8 cellular contexts compared by ENCODE assay signal in genomic region chr15:91942676-91943417, GRCh38.
DNase-seq lines count a peak whose midpoint lies in the region; ATAC-seq lines count a peak whose summit lies in the region.

No MANE protein-coding gene starts in this region.

- H3K9me3 Mint-ChIP-seq in activated T-helper 1 cell treated with anti-CD3 and anti-CD28 coated beads, Interleukin-12 subunit alpha, Interleukin-12 subunit beta, Interleukin-2, Interleukin-4 antibody, amounts not matched to agents 30 ng/mL and 10 ng/mL and 1 ng/mL, durations not matched to agents 14 hours and 24 hours and 36 hours: no peaks in the 10 kb centered on the region

- peak; percentile 88 for DNase-seq in Ammon's horn (ENCODE audit: low spot score)
- peak; percentile 68 for DNase-seq in NCI-H2029 (lab: John Stamatoyannopoulos, UW)
- DNase-seq in activated T-helper 1 cell treated with anti-CD3 and anti-CD28 coated beads, Interleukin-12 subunit alpha, Interleukin-12 subunit beta, Interleukin-2, Interleukin-4 antibody, amounts not matched to agents 30 ng/mL and 10 ng/mL and 1 ng/mL, durations not matched to agents 14 hours and 24 hours and 36 hours (ENCODE audit: low spot score): peak; percentile 44
- DNase-seq in Right ventricle myocardium inferior (ENCODE audit: missing footprints): peak; percentile 90
- DNase-seq in skeletal muscle cell (ENCODE audit: low read depth): peak; percentile 70
- no peak for DNase-seq in SW 1271 (lab: John Stamatoyannopoulos, UW)
- no peak for DNase-seq in NCI-H187 (lab: John Stamatoyannopoulos, UW)

- H3K4me3 ChIP-seq in skeletal muscle cell (ENCODE audit: low read depth, low read length): no peak overlapping the region

- H3K36me3 Mint-ChIP-seq in activated T-helper 1 cell treated with anti-CD3 and anti-CD28 coated beads, Interleukin-12 subunit alpha, Interleukin-12 subunit beta, Interleukin-2, Interleukin-4 antibody, amounts not matched to agents 30 ng/mL and 10 ng/mL and 1 ng/mL, durations not matched to agents 14 hours and 24 hours and 36 hours (ENCODE audit: low read depth): peaks cover 2% of the 10 kb centered on the region

- peak overlapping the region; percentile 42 for H3K4me3 Mint-ChIP-seq in activated T-helper 1 cell treated with anti-CD3 and anti-CD28 coated beads, Interleukin-12 subunit alpha, Interleukin-12 subunit beta, Interleukin-2, Interleukin-4 antibody, amounts not matched to agents 30 ng/mL and 10 ng/mL and 1 ng/mL, durations not matched to agents 14 hours and 24 hours and 36 hours

- peaks cover 40% of the 10 kb centered on the region for H3K4me1 Mint-ChIP-seq in activated T-helper 1 cell treated with anti-CD3 and anti-CD28 coated beads, Interleukin-12 subunit alpha, Interleukin-12 subunit beta, Interleukin-2, Interleukin-4 antibody, amounts not matched to agents 30 ng/mL and 10 ng/mL and 1 ng/mL, durations not matched to agents 14 hours and 24 hours and 36 hours (ENCODE audit: low read depth)

- H3K27me3 Mint-ChIP-seq in activated T-helper 1 cell treated with anti-CD3 and anti-CD28 coated beads, Interleukin-12 subunit alpha, Interleukin-12 subunit beta, Interleukin-2, Interleukin-4 antibody, amounts not matched to agents 30 ng/mL and 10 ng/mL and 1 ng/mL, durations not matched to agents 14 hours and 24 hours and 36 hours (ENCODE audit: insufficient read depth): no peaks in the 10 kb centered on the region

- H3K27ac Mint-ChIP-seq in activated T-helper 1 cell treated with anti-CD3 and anti-CD28 coated beads, Interleukin-12 subunit alpha, Interleukin-12 subunit beta, Interleukin-2, Interleukin-4 antibody, amounts not matched to agents 30 ng/mL and 10 ng/mL and 1 ng/mL, durations not matched to agents 14 hours and 24 hours and 36 hours: peak overlapping the region; percentile 84

- intact Hi-C loops in activated T-helper 1 cell treated with anti-CD3 and anti-CD28 coated beads, Interleukin-12 subunit alpha, Interleukin-12 subunit beta, Interleukin-2, Interleukin-4 antibody, amounts not matched to agents 30 ng/mL and 10 ng/mL and 1 ng/mL, durations not matched to agents 14 hours and 24 hours and 36 hours (cut with micrococcal nuclease): loop anchor here (2.0 kb wide), 4 partner anchors 20 to 640 kb away; no protein-coding TSS in a partner anchor
- intact Hi-C loops in Right ventricle myocardium inferior (cut with DNase I): loop anchor here (2.0 kb wide), 2 partner anchors 90 to 134 kb away; partner anchors contain the start of gene SLCO3A1

- peak; percentile 56 for ATAC-seq in GM19463 (IDR thresholded peaks at IDR 0.05; ENCODE audit: unreplicated experiment)
- ATAC-seq in Right ventricle myocardium inferior: peak; percentile 88

Comparison
In these comparisons a context has a peak if more than half of its experiments do, and no peak if none do; other contexts are left out.
1. DNase-seq: peak in Ammon's horn (single experiment), NCI-H2029 (single experiment), activated T-helper 1 cell treated with anti-CD3 and anti-CD28 coated beads, Interleukin-12 subunit alpha, Interleukin-12 subunit beta, Interleukin-2, Interleukin-4 antibody, amounts not matched to agents 30 ng/mL and 10 ng/mL and 1 ng/mL, durations not matched to agents 14 hours and 24 hours and 36 hours (single experiment), Right ventricle myocardium inferior (single experiment) and skeletal muscle cell (single experiment); none in SW 1271 (0 of 2) and NCI-H187 (0 of 2).